ENCODE assay signal across 22 cellular contexts in the genomic region with DNA sequence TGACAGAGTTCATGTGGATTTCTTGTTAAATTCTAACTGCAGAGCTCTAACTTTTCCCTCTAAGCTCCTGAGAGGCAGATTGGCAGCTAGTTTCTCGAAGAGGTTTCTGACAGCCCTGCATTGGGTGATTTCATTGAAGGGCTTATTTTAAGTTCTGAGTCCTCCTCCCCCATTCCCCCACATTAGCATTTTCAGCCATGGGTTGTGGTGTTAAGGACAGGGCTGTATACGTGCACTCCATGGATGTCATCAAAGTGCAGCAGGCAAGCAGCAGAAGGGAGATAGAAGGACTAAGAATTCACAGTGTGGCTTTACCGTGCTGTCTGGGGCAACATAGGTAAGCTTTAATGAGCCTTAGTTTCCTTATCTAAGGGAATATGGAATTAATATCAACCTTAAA. TPM values are rescaled to one million over a fixed set of nuclear protein-coding genes. Genes with fewer than 3 reads are reported as not detected.
DNase-seq lines count a peak whose midpoint lies in the region; ATAC-seq and TF ChIP-seq lines count a peak whose summit lies in the region.
"Had no signal": no experiment of that assay in that cellular context is flagged by ENCODE, and none has a peak within 500 bp of the region (broad histone marks: within the 10 kb centered on the region; RNA-seq: fewer than 3 reads in every experiment).

No MANE protein-coding gene starts in this region.

- H3K4me3 ChIP-seq in right cardiac atrium (ENCODE audit: low read length) (no peak overlapping the region), esophagus muscularis mucosa (no peak overlapping the region), uterus (no peak overlapping the region)
- H3K4me3 ChIP-seq: breast epithelium, GM23338, psoas muscle had no signal

- H3K9me3 ChIP-seq in right cardiac atrium (ENCODE audit: control insufficient read depth, low read length) (no peaks in the 10 kb centered on the region), esophagus muscularis mucosa (no peaks in the 10 kb centered on the region), uterus (no peaks in the 10 kb centered on the region)
- H3K9me3 ChIP-seq: BE2C, breast epithelium, psoas muscle had no signal

- no peak for DNase-seq in left ventricle myocardium superior
- DNase-seq in right cardiac atrium: no peak
- no peak for DNase-seq in esophagus muscularis mucosa (ENCODE audit: extremely low spot score)
- no peak for DNase-seq in uterus
- DNase-seq in HuH-7 (ENCODE audit: low spot score): no peak
- DNase-seq in activated CD8-positive, alpha-beta memory T cell treated with anti-CD3 and anti-CD28 coated beads, Interleukin-2, amount 50 U/mL, for 48 hours: no peak
- no peak for DNase-seq in NCI-H2171 (lab: John Stamatoyannopoulos, UW)
- DNase-seq: activated CD4-positive, alpha-beta T cell treated with anti-CD3 and anti-CD28 coated beads for 48 hours; activated effector memory CD4-positive, alpha-beta T cell treated with Interleukin-2 at 50 U/mL for 16 hours; activated naive CD8-positive, alpha-beta T cell treated with anti-CD3 and anti-CD28 coated beads, Interleukin-2, amount 50 U/mL, for 24 hours; BE2C; dermis blood vessel endothelial cell; foreskin fibroblast; Karpas-422; left cardiac atrium; NCI-H2081 treated with DMSO at 0.1 percent for 48 hours; NCI-H510A treated with DMSO at 0.1 percent for 48 hours; psoas muscle had no signal

- H3K27ac ChIP-seq in right cardiac atrium (ENCODE audit: low read length) (no peak overlapping the region), esophagus muscularis mucosa (replicated peaks in 1 of 4) (peak overlapping the region; percentile 29 to 73 (median 52)), uterus (peak overlapping the region; percentile 2 to 69)
- H3K27ac ChIP-seq: breast epithelium, psoas muscle had no signal

- TF ChIP-seq EP300 in esophagus muscularis mucosa (IDR thresholded peaks at IDR 0.05): no peak

- intact Hi-C loops in left ventricle myocardium superior (cut with micrococcal nuclease): no loop called here
- intact Hi-C loops in right cardiac atrium (cut with DNase I): no loop called here
- intact Hi-C loops in esophagus muscularis mucosa (cut with DNase I): no loop called here
- intact Hi-C loops in uterus (cut with DNase I; ENCODE audit: low total_unique reads): no loop called here

- H3K27me3 ChIP-seq in right cardiac atrium (ENCODE audit: control insufficient read depth, insufficient read depth): no peaks in the 10 kb centered on the region
- no peaks in the 10 kb centered on the region for H3K27me3 ChIP-seq in esophagus muscularis mucosa
- no peaks in the 10 kb centered on the region for H3K27me3 ChIP-seq in uterus
- H3K27me3 ChIP-seq: BE2C, breast epithelium had no signal

- ATAC-seq in left ventricle myocardium superior: peak; percentile 23
- ATAC-seq in right cardiac atrium: no peak
- ATAC-seq in HG02852 (IDR thresholded peaks at IDR 0.05; ENCODE audit: unreplicated experiment): peak; percentile 28
- ATAC-seq: activated naive CD8-positive, alpha-beta T cell treated with anti-CD3 and anti-CD28 coated beads, Interleukin-2, amount 50 U/mL, for 24 hours; GM23338; left cardiac atrium; psoas muscle; Right ventricle myocardium inferior had no signal

- TF ChIP-seq POLR2A in esophagus muscularis mucosa (IDR thresholded peaks at IDR 0.05; ENCODE audit: low read depth) (no peak), uterus (IDR thresholded peaks at IDR 0.05) (no peak)

- TF ChIP-seq CTCF in esophagus muscularis mucosa (IDR thresholded peaks at IDR 0.05) (no peak), uterus (IDR thresholded peaks at IDR 0.05) (no peak)

- WGBS in right cardiac atrium: 71% methylated on average over 3 of the region's 3 CpGs
- WGBS in esophagus muscularis mucosa: 89% methylated on average over 3 of the region's 3 CpGs

- H3K4me1 ChIP-seq in right cardiac atrium (ENCODE audit: control insufficient read depth, insufficient read depth, low read length): peaks cover 3% of the 10 kb centered on the region
- H3K4me1 ChIP-seq in esophagus muscularis mucosa: peaks cover 6 to 36% (median 32%) of the 10 kb centered on the region in 4 donors
- no peaks in the 10 kb centered on the region for H3K4me1 ChIP-seq in uterus
- H3K4me1 ChIP-seq: BE2C, breast epithelium, psoas muscle had no signal

- H3K36me3 ChIP-seq in esophagus muscularis mucosa: peaks cover 30 to 88% (median 69%) of the 10 kb centered on the region in 4 donors
- H3K36me3 ChIP-seq in uterus: no peaks in the 10 kb centered on the region
- H3K36me3 ChIP-seq: BE2C had no signal

RNA-seq across cellular contexts. Expression of gene CRYZ, which starts 19.0 kb away (rescaled TPM):
- total RNA-seq in left ventricle myocardium superior (39.2 TPM), right cardiac atrium (10 to 100 TPM; 26.6 to 51.1 (median 40.0) TPM), esophagus muscularis mucosa (10 to 100 TPM; 29.5 to 45.7 (median 38.8) TPM), uterus (10 to 100 TPM; 22.4 to 53.7 (median 36.4) TPM)
- 22.2 TPM for polyA plus RNA-seq in right cardiac atrium

RNA-seq across cellular contexts. Expression of gene TYW3, which starts 19.1 kb away (rescaled TPM):
- total RNA-seq in left ventricle myocardium superior: 22.2 TPM
- total RNA-seq in right cardiac atrium: 10 to 100 TPM; 22.3 to 25.1 (median 24.0) TPM
- polyA plus RNA-seq in right cardiac atrium: 18.7 TPM
- 10 to 100 TPM; 18.0 to 31.6 (median 26.8) TPM for total RNA-seq in esophagus muscularis mucosa
- 10 to 100 TPM; 18.8 to 26.7 (median 24.6) TPM for total RNA-seq in uterus

RNA-seq across cellular contexts. Expression of gene ERICH3, which starts 40.3 kb away (rescaled TPM):
- not detected for total RNA-seq in left ventricle myocardium superior
- total RNA-seq in right cardiac atrium: not detected
- 0.07 TPM for polyA plus RNA-seq in right cardiac atrium
- total RNA-seq in esophagus muscularis mucosa: under 1 TPM in 2 of 4 donors, not detected in 2; under 0.01 to 0.06 TPM
- 1 to 10 TPM in 1 of 4 donors, under 1 TPM in 3; under 0.01 to 3.7 (median 0.67) TPM for total RNA-seq in uterus
- total RNA-seq: GM23338, left cardiac atrium, Right ventricle myocardium inferior had no signal
- polyA plus RNA-seq: GM23338 had no signal

Comparison
In these comparisons a context has a peak if more than half of its experiments do, and no peak if none do; other contexts are left out.
1. ATAC-seq: peak in left ventricle myocardium superior (single experiment) and HG02852 (single experiment); none in right cardiac atrium (0 of 2).